In genomic region chr2:98514879-98515570, GRCh38 we compare ENCODE assay signal across 8 cellular contexts.
DNase-seq lines count a peak whose midpoint lies in the region; ATAC-seq, FAIRE-seq and TF ChIP-seq lines count a peak whose summit lies in the region.

No MANE protein-coding gene starts in this region.

- intact Hi-C loops in kidney (cut with DNase I), result loop anchor here (10.0 kb wide), 1 partner anchor 100 kb away; no protein-coding TSS in a partner anchor

- TF ChIP-seq CTCF in glutamatergic neuron (IDR thresholded peaks at IDR 0.05; ENCODE audit: partially characterized antibody, unreplicated experiment) (no peak), kidney (IDR thresholded peaks at IDR 0.05; ENCODE audit: borderline replicate concordance, extremely low read depth, insufficient read depth) (no peak)

- peak overlapping the region in 2 of 3 donors; percentile 55 to 82 for H3K27ac Mint-ChIP-seq in CD4-positive, CD25-positive, alpha-beta regulatory T cell
- H3K27ac Mint-ChIP-seq in activated naive CD4-positive, alpha-beta T cell treated with anti-CD3 and anti-CD28 coated beads, Interleukin-2, amount 50 U/mL, for 72 hours, result peak overlapping the region; percentile 34 to 70
- no peak overlapping the region for H3K27ac Mint-ChIP-seq in glutamatergic neuron (ENCODE audit: unreplicated experiment)

- H3K36me3 Mint-ChIP-seq in CD4-positive, CD25-positive, alpha-beta regulatory T cell, result peaks cover 10% of the 10 kb centered on the region
- H3K36me3 Mint-ChIP-seq in activated naive CD4-positive, alpha-beta T cell treated with anti-CD3 and anti-CD28 coated beads, Interleukin-2, amount 50 U/mL, for 72 hours, result no peaks in the 10 kb centered on the region
- H3K36me3 Mint-ChIP-seq in glutamatergic neuron (ENCODE audit: unreplicated experiment), result peaks cover 5% of the 10 kb centered on the region

- H3K9ac ChIP-seq in kidney (ENCODE audit: low read length in 2 of 2), result no peak overlapping the region

- peaks cover 25% of the 10 kb centered on the region for H3K4me1 ChIP-seq in CD4-positive, CD25-positive, alpha-beta regulatory T cell (ENCODE audit: control insufficient read depth, insufficient read depth, low read length, poor library complexity, severe bottlenecking)
- H3K4me1 ChIP-seq in kidney (ENCODE audit: control insufficient read depth in 1 of 2, insufficient read depth in 1 of 2, low read depth in 1 of 2, low read length in 2 of 2), result peaks cover 2 to 3% of the 10 kb centered on the region in 2 donors

- H3K27me3 ChIP-seq in CD4-positive, CD25-positive, alpha-beta regulatory T cell (ENCODE audit: control insufficient read depth, insufficient read depth, low read length), result no peaks in the 10 kb centered on the region

- FAIRE-seq in kidney (lab: Jason Lieb, UNC), result no peak

- no peaks in the 10 kb centered on the region for H3K9me3 ChIP-seq in CD4-positive, CD25-positive, alpha-beta regulatory T cell (ENCODE audit: control insufficient read depth in 2 of 2, low read length in 2 of 2)
- H3K9me3 ChIP-seq in kidney (ENCODE audit: control insufficient read depth in 1 of 2, low read length in 2 of 2), result no peaks in the 10 kb centered on the region

- H3K4me3 Mint-ChIP-seq in CD4-positive, CD25-positive, alpha-beta regulatory T cell, result no peak overlapping the region
- no peak overlapping the region for H3K4me3 Mint-ChIP-seq in glutamatergic neuron (ENCODE audit: unreplicated experiment)

- H3K4me3 ChIP-seq in CD4-positive, CD25-positive, alpha-beta regulatory T cell (ENCODE audit: low read depth, low read length), result no peak overlapping the region
- H3K4me3 ChIP-seq in kidney (ENCODE audit: low read length in 2 of 2), result no peak overlapping the region

- peak overlapping the region; percentile 27 for H3K27ac ChIP-seq in CD4-positive, CD25-positive, alpha-beta regulatory T cell (ENCODE audit: insufficient read depth, low read length, poor library complexity, severe bottlenecking)
- H3K27ac ChIP-seq in kidney (ENCODE audit: low read depth in 2 of 2, low read length in 2 of 2), result no peak overlapping the region

- H3K36me3 ChIP-seq in CD4-positive, CD25-positive, alpha-beta regulatory T cell (ENCODE audit: control insufficient read depth, insufficient read depth, low read length), result peaks cover 7% of the 10 kb centered on the region
- H3K36me3 ChIP-seq in kidney (ENCODE audit: control insufficient read depth in 1 of 2, insufficient read depth in 2 of 2, low read length in 2 of 2), result no peaks in the 10 kb centered on the region

- no peak for ATAC-seq in CD4-positive, CD25-positive, alpha-beta regulatory T cell (ENCODE audit: low read depth in 2 of 2)
- peak; percentile 54 to 61 for ATAC-seq in activated naive CD4-positive, alpha-beta T cell treated with anti-CD3 and anti-CD28 coated beads, Interleukin-2, amount 50 U/mL, for 72 hours
- ATAC-seq in esophagus mucosa, result no peak

- H3K9me3 Mint-ChIP-seq in CD4-positive, CD25-positive, alpha-beta regulatory T cell, result no peaks in the 10 kb centered on the region
- no peaks in the 10 kb centered on the region for H3K9me3 Mint-ChIP-seq in activated naive CD4-positive, alpha-beta T cell treated with anti-CD3 and anti-CD28 coated beads, Interleukin-2, amount 50 U/mL, for 72 hours
- no peaks in the 10 kb centered on the region for H3K9me3 Mint-ChIP-seq in glutamatergic neuron (ENCODE audit: unreplicated experiment)

- peaks cover 24 to 77% (median 55%) of the 10 kb centered on the region in 4 donors for H3K4me1 Mint-ChIP-seq in CD4-positive, CD25-positive, alpha-beta regulatory T cell
- H3K4me1 Mint-ChIP-seq in glutamatergic neuron (ENCODE audit: low read depth, unreplicated experiment), result peaks cover 2% of the 10 kb centered on the region

- peak in 1 of 3 donors; percentile 43 for DNase-seq in CD4-positive, CD25-positive, alpha-beta regulatory T cell
- peak; percentile 19 for DNase-seq in HCEC 1CT
- DNase-seq in activated naive CD4-positive, alpha-beta T cell treated with anti-CD3 and anti-CD28 coated beads, Interleukin-2, amount 50 U/mL, for 72 hours (ENCODE audit: low spot score in 2 of 2), result no peak
- DNase-seq in medulla oblongata (ENCODE audit: extremely low spot score), result peak; percentile 76
- DNase-seq in glutamatergic neuron, result no peak
- DNase-seq in kidney, result no peak
- DNase-seq in NCI-H526 (lab: John Stamatoyannopoulos, UW), result no peak

- no peaks in the 10 kb centered on the region for H3K27me3 Mint-ChIP-seq in CD4-positive, CD25-positive, alpha-beta regulatory T cell
- H3K27me3 Mint-ChIP-seq in glutamatergic neuron (ENCODE audit: unreplicated experiment), result no peaks in the 10 kb centered on the region

Comparison
In these comparisons a context has a peak if more than half of its experiments do, and no peak if none do; other contexts are left out.
1. ATAC-seq: peak in activated naive CD4-positive, alpha-beta T cell treated with anti-CD3 and anti-CD28 coated beads, Interleukin-2, amount 50 U/mL, for 72 hours (2 of 2); none in CD4-positive, CD25-positive, alpha-beta regulatory T cell (0 of 2) and esophagus mucosa (single experiment).
2. DNase-seq: peak in HCEC 1CT (single experiment) and medulla oblongata (single experiment); none in activated naive CD4-positive, alpha-beta T cell treated with anti-CD3 and anti-CD28 coated beads, Interleukin-2, amount 50 U/mL, for 72 hours (0 of 2), glutamatergic neuron (single experiment), kidney (single experiment) and NCI-H526 (0 of 2).